In the genomic region with DNA sequence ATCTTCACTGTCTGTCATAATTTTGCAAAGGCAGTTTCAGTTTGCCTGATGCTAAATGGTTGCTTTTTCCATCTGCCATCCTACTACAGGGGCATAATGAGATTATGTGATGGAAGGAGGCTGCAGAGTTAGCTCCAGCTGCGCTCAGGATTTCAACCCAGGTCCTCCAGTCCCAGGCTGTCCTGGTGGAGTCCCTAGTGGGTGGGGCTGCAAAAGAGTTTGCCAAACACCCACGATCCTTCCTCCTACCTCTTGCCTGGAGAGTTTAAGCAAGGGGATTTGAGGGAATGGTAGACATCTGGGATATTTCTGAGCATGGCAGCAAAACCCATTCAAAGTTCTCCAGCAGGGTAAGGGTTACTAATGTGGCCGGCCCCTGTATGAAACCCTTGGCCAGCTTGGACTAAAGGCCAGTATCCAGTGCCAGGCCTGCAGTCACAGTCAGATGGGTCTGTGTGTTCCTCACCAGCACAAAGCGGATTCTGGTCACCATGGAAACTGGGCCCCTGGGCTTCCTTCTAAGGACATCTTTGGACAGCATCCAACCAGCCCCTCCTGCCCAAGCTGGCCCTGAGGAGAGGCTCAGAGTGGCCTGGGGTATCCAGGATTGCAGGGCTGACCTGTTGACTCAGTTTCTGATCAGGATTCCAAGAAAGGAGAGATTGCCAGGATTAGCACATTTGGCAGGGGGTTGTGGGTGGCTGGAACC, we compare ENCODE assay signal across 10 cellular contexts. TPM values are rescaled to one million over a fixed set of nuclear protein-coding genes. Genes with fewer than 3 reads are reported as not detected.
DNase-seq lines count a peak whose midpoint lies in the region; ATAC-seq and TF ChIP-seq lines count a peak whose summit lies in the region.
"Had no signal": no experiment of that assay in that cellular context is flagged by ENCODE, and none has a peak within 500 bp of the region (broad histone marks: within the 10 kb centered on the region; RNA-seq: fewer than 3 reads in every experiment).

No MANE protein-coding gene starts in this region.

- TF ChIP-seq CTCF in fibroblast of pulmonary artery (IDR thresholded peaks at IDR 0.05; ENCODE audit: low read length, missing control alignments) (no peak), omental fat pad (IDR thresholded peaks at IDR 0.05) (no peak)

- ATAC-seq in omental fat pad (ENCODE audit: low FRiP score) (peak; percentile 41), GM21423 (IDR thresholded peaks at IDR 0.05; ENCODE audit: unreplicated experiment) (no peak), HG02981 (IDR thresholded peaks at IDR 0.05; ENCODE audit: unreplicated experiment) (no peak)

- no peak overlapping the region for H3K4me3 ChIP-seq in fibroblast of pulmonary artery (replicated peaks; ENCODE audit: low read depth, low read length)
- H3K4me3 ChIP-seq: esophagus muscularis mucosa had no signal

- DNase-seq in DMS 273 (lab: John Stamatoyannopoulos, UW; ENCODE audit: unreplicated experiment) = peak; percentile 78
- peak; percentile 86 for DNase-seq in NCI-H82 treated with DMSO at 0.1 percent for 48 hours (lab: John Stamatoyannopoulos, UW; ENCODE audit: unreplicated experiment)
- DNase-seq in fibroblast of pulmonary artery (ENCODE audit: low read depth) = peak; percentile 67
- no peak for DNase-seq in omental fat pad (ENCODE audit: low spot score)
- no peak for DNase-seq in RKO (ENCODE audit: low spot score)
- DNase-seq in SW 1271 (lab: John Stamatoyannopoulos, UW) = no peak
- DNase-seq: activated gamma-delta T cell had no signal

RNA-seq across cellular contexts. Expression of a gene that starts 42.7 kb away (rescaled TPM):
- total RNA-seq in omental fat pad = 10 to 100 TPM; 27.9 to 54.2 (median 34.2) TPM

Comparison
In these comparisons a context has a peak if more than half of its experiments do, and no peak if none do; other contexts are left out.
1. DNase-seq: peak in DMS 273 (single experiment), NCI-H82 treated with DMSO at 0.1 percent for 48 hours (single experiment) and fibroblast of pulmonary artery (single experiment); none in omental fat pad (single experiment), RKO (single experiment) and SW 1271 (0 of 2).